Comparison of ENCODE assay signal across 20 cellular contexts in the genomic region with DNA sequence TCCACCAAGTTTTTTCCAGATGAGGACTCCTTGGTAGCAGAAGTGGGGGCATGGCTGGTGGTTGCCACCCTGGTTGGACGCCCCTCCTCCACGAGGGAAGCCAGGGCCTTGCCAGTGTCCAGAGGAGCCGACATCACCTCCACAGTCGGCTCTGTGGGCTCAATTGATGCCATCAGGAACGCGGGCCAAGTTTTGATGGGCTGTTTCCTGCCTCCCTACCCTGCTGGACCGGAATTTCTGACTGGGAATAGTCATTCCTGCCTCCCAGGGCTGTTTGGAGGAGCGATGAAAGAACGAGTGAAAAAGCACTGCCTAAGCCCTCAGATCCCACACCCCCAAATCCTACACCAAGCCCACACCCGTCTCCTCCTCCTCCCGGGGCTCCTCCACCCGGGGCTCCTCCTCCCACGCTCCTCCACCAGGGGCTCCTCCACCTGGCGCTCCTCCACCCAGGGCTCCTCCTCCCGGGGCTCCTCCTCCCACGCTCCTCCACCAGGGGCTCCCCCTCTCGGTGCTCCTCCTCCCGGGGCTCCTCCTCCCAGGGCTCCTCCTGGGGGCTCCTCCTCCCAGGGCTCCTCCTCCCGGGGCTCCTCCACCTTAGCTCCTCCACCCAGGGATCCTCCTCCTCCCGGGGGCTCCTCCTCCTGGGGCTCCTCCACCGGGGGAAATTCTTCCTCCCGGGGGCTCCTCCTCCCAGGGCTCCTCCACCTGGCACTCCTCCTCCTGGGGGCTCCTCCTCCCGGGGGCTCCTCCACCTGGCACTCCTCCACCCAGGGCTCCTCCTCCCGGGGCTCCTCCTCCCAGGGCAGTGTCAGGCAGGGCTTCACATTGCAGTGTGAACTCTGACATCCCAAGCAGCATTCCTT. TPM values are rescaled to one million over a fixed set of nuclear protein-coding genes. Genes with fewer than 3 reads are reported as not detected.
DNase-seq lines count a peak whose midpoint lies in the region; ATAC-seq and TF ChIP-seq lines count a peak whose summit lies in the region.
"Had no signal": no experiment of that assay in that cellular context is flagged by ENCODE, and none has a peak within 500 bp of the region (broad histone marks: within the 10 kb centered on the region; RNA-seq: fewer than 3 reads in every experiment).

No MANE protein-coding gene starts in this region.

- DNase-seq in DMS53 treated with DMSO at 0.1 percent for 48 hours (lab: John Stamatoyannopoulos, UW; ENCODE audit: unreplicated experiment) (peak; percentile 16), body of pancreas (no peak), mesenchymal stem cell (no peak), hepatic stellate cell (ENCODE audit: low spot score) (no peak), A172 (ENCODE audit: low spot score) (no peak)
- DNase-seq: activated CD4-positive, alpha-beta T cell treated with anti-CD3 and anti-CD28 coated beads for 4 hours; activated naive CD4-positive, alpha-beta T cell treated with anti-CD3 and anti-CD28 coated beads for 36 hours; DMS79; IMR-90; NCI-H1105; NCI-H2227 treated with DMSO at 0.1 percent for 48 hours; SJCRH30; substantia nigra; T-helper 9 cell had no signal

- H2BK120ac ChIP-seq in mesenchymal stem cell (ENCODE audit: low read depth, low read length): no peak overlapping the region

- no peak overlapping the region for H2AFZ ChIP-seq in mesenchymal stem cell (ENCODE audit: low read depth, low read length)
- H2AFZ ChIP-seq: neural progenitor cell had no signal

- 49 to 53% methylated on average over 18 to 24 of the region's 24 CpGs for WGBS in body of pancreas, 2 donors
- 87% methylated on average over 24 of the region's 24 CpGs for WGBS in mesenchymal stem cell

- H3K4ac ChIP-seq in mesenchymal stem cell (ENCODE audit: low read depth in 1 of 2, low read length in 2 of 2): no peak overlapping the region

- H3K14ac ChIP-seq in mesenchymal stem cell (ENCODE audit: low read length in 2 of 2): no peak overlapping the region

- H3K4me2 ChIP-seq in mesenchymal stem cell (ENCODE audit: low read length, poor library complexity, severe bottlenecking): no peak overlapping the region
- H3K4me2 ChIP-seq: neural progenitor cell had no signal

- peak overlapping the region; percentile 13 for H2BK15ac ChIP-seq in mesenchymal stem cell (ENCODE audit: low read depth, poor library complexity, severe bottlenecking)

- intact Hi-C loops in body of pancreas (cut with DNase I): no loop called here

- no peak overlapping the region for H4K91ac ChIP-seq in mesenchymal stem cell (ENCODE audit: low read length)

- H3K9ac ChIP-seq in mesenchymal stem cell (ENCODE audit: low read length): no peak overlapping the region
- H3K9ac ChIP-seq: neural progenitor cell had no signal

- H3K27ac ChIP-seq in C4-2B (peak overlapping the region; percentile 63), body of pancreas (no peak overlapping the region), mesenchymal stem cell (ENCODE audit: low read length, poor library complexity, severe bottlenecking) (no peak overlapping the region)
- H3K27ac ChIP-seq: coronary artery, gastroesophageal sphincter, neural progenitor cell, right atrium auricular region, SJCRH30 had no signal

- H4K8ac ChIP-seq in mesenchymal stem cell (ENCODE audit: low read length): no peak overlapping the region

- ATAC-seq in body of pancreas: peak; percentile 15
- no peak for ATAC-seq in HG03342 (IDR thresholded peaks at IDR 0.05; ENCODE audit: unreplicated experiment)
- ATAC-seq: gastroesophageal sphincter had no signal

- no peak for TF ChIP-seq CTCF in C4-2B (conservative IDR thresholded peaks at IDR 0.05)
- TF ChIP-seq CTCF in body of pancreas (IDR thresholded peaks at IDR 0.05): no peak

- H2AK5ac ChIP-seq in mesenchymal stem cell (ENCODE audit: low read length, severe bottlenecking): no peak overlapping the region

- H2BK5ac ChIP-seq in mesenchymal stem cell (ENCODE audit: low read depth, low read length, poor library complexity, severe bottlenecking): no peak overlapping the region

- no peak for TF ChIP-seq POLR2A in body of pancreas (IDR thresholded peaks at IDR 0.05)

- H3K79me1 ChIP-seq in mesenchymal stem cell (replicated peaks; ENCODE audit: low read length, poor library complexity, severe bottlenecking): no peaks in the 10 kb centered on the region

- no peaks in the 10 kb centered on the region for H3K27me3 ChIP-seq in body of pancreas
- no peaks in the 10 kb centered on the region for H3K27me3 ChIP-seq in mesenchymal stem cell (ENCODE audit: control insufficient read depth in 1 of 2, insufficient read depth in 1 of 2, low read length in 2 of 2)
- H3K27me3 ChIP-seq: neural progenitor cell, right atrium auricular region, SJCRH30 had no signal

- H3K9me3 ChIP-seq in body of pancreas (no peaks in the 10 kb centered on the region), mesenchymal stem cell (ENCODE audit: control insufficient read depth, low read length) (no peaks in the 10 kb centered on the region)
- H3K9me3 ChIP-seq: gastroesophageal sphincter, right atrium auricular region, SJCRH30 had no signal

- no peak overlapping the region for H3K18ac ChIP-seq in mesenchymal stem cell (ENCODE audit: low read depth in 1 of 2, low read length in 2 of 2)

- no peaks in the 10 kb centered on the region for H3K4me1 ChIP-seq in body of pancreas
- H3K4me1 ChIP-seq in mesenchymal stem cell (ENCODE audit: control insufficient read depth, insufficient read depth, low read depth, low read length): peaks cover 10% of the 10 kb centered on the region
- H3K4me1 ChIP-seq: gastroesophageal sphincter, neural progenitor cell, right atrium auricular region had no signal

- H3K23ac ChIP-seq in mesenchymal stem cell (ENCODE audit: low read length in 2 of 2): no peak overlapping the region

- H2BK12ac ChIP-seq in mesenchymal stem cell (ENCODE audit: low read length in 2 of 2): no peak overlapping the region

- H3K4me3 ChIP-seq in body of pancreas (no peak overlapping the region), mesenchymal stem cell (ENCODE audit: insufficient read depth in 1 of 2, low read depth in 1 of 2, low read length in 2 of 2) (no peak overlapping the region)
- H3K4me3 ChIP-seq: coronary artery, gastroesophageal sphincter, neural progenitor cell, right atrium auricular region, SJCRH30 had no signal

- H3K36me3 ChIP-seq in body of pancreas (replicated peaks in 1 of 2; ENCODE audit: insufficient read depth in 1 of 2, low read depth in 2 of 2): no peaks in the 10 kb centered on the region
- peaks cover 0 to 2% of the 10 kb centered on the region in 2 experiments for H3K36me3 ChIP-seq in mesenchymal stem cell (ENCODE audit: control insufficient read depth in 1 of 2, insufficient read depth in 2 of 2, low read depth in 1 of 2, low read length in 2 of 2)
- H3K36me3 ChIP-seq: gastroesophageal sphincter, neural progenitor cell, right atrium auricular region, SJCRH30 had no signal

RNA-seq across cellular contexts. Expression of a gene that starts 10.0 kb away (rescaled TPM):
- total RNA-seq in body of pancreas: 10 to 100 TPM; 12.5 to 20.4 TPM
- polyA plus RNA-seq in mesenchymal stem cell (2013, experiment 1 of 2): 12.2 TPM
- 12.2 TPM for polyA plus RNA-seq in mesenchymal stem cell (2013, experiment 2 of 2)
- total RNA-seq in A172 (2014; rRNA removed; shearing (Covaris generic)): 3.7 and 7.1 TPM in 2 replicates
